Comparison of ENCODE assay signal across 1 cellular context in genomic region chr3:72942427-72942826, GRCh38.
TF ChIP-seq lines count a peak whose summit lies in the region.

No MANE protein-coding gene starts in this region.

TF ChIP-seq in WTC11, 78 proteins besides CTCF, POLR2A, EP300 and RAD21 (continued from another document):
- TF ChIP-seq ZNF512 (CRISPR knock-in tag; IDR thresholded peaks at IDR 0.05; ENCODE audit: borderline replicate concordance), result no peak
- TF ChIP-seq TP53 (CRISPR knock-in tag; IDR thresholded peaks at IDR 0.05), result no peak
- TF ChIP-seq AFF4 (CRISPR knock-in tag; IDR thresholded peaks at IDR 0.05; ENCODE audit: borderline replicate concordance), result no peak
- TF ChIP-seq CREM (CRISPR knock-in tag; IDR thresholded peaks at IDR 0.05), result no peak
